Comparison of ENCODE assay signal across 18 cellular contexts in the genomic region with DNA sequence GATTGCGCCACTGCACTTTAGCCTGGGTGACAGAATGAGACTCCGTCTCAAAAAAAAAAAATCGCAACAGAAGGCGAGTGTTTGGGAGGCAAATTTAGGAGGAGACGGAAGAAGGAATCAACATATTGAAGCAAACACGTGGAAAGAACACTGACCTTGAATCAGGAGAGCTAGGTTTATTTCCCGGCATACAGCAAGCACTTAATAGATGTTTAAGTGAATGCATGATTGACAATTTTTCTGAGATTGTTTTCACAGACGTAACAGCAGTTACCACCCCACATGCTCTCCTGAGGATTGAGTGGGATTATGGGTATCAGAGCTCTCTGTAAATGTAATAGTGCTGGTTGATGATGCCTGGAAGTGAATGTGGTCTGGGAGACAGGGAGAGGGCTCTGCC. TPM values are rescaled to one million over a fixed set of nuclear protein-coding genes. Genes with fewer than 3 reads are reported as not detected.
A peak's percentile ranks its signal among the peaks of the same experiment; 100 is the strongest.
DNase-seq lines count a peak whose midpoint lies in the region; ATAC-seq and TF ChIP-seq lines count a peak whose summit lies in the region.
"Had no signal": no experiment of that assay in that cellular context is flagged by ENCODE, and none has a peak within 500 bp of the region (broad histone marks: within the 10 kb centered on the region; RNA-seq: fewer than 3 reads in every experiment).

No MANE protein-coding gene starts in this region.

- no peaks in the 10 kb centered on the region for H3K9me3 ChIP-seq in SK-N-MC (ENCODE audit: low read depth, low read length)
- H3K9me3 ChIP-seq: BLaER1 treated with 17β-estradiol and CSF1 and Interleukin-3, amounts not matched to agents 10 nM and 100 nM had no signal

- H3K36me3 ChIP-seq in SK-N-MC (ENCODE audit: insufficient read depth, low read length): no peaks in the 10 kb centered on the region
- H3K36me3 ChIP-seq: BLaER1 treated with 17β-estradiol and CSF1 and Interleukin-3, amounts not matched to agents 10 nM and 100 nM had no signal

- no peak overlapping the region for H3K4me3 ChIP-seq in SK-N-MC
- H3K4me3 ChIP-seq: BLaER1 treated with 17β-estradiol and CSF1 and Interleukin-3, amounts not matched to agents 10 nM and 100 nM; GM12878 had no signal

- CTCF ChIA-PET in activated naive CD4-positive, alpha-beta T cell treated with anti-CD3 and anti-CD28 coated beads for 36 hours (lab: Charles Lee): interaction anchor here (0.6 to 3.7 kb wide), 4 partner anchors 12 to 335 kb away, joined by 3 to 25 read pairs (median 4); no protein-coding TSS in a partner anchor

- H3K9ac ChIP-seq in SK-N-MC (ENCODE audit: insufficient read length): no peak overlapping the region
- H3K9ac ChIP-seq: BLaER1 treated with 17β-estradiol and CSF1 and Interleukin-3, amounts not matched to agents 10 nM and 100 nM had no signal

- peak overlapping the region; percentile 88; the same call in 1 of the 2 replicates for H3K27ac ChIP-seq in SK-N-MC
- H3K27ac ChIP-seq: BLaER1 treated with 17β-estradiol and CSF1 and Interleukin-3, amounts not matched to agents 10 nM and 100 nM; HL-60 had no signal

- no peak for DNase-seq in activated naive CD4-positive, alpha-beta T cell treated with anti-CD3 and anti-CD28 coated beads for 36 hours
- DNase-seq in SK-N-MC (ENCODE audit: low read depth, low spot score) (no peak), glutamatergic neuron (no peak)
- DNase-seq in effector memory CD8-positive, alpha-beta T cell: no peak
- DNase-seq: CD8-positive, alpha-beta T cell; DMS 273 treated with DMSO at 0.1 percent for 48 hours; DND-41; EL; GOT3; H7; HFFc6; IMR-90 had no signal

- H3K27me3 Mint-ChIP-seq in activated naive CD4-positive, alpha-beta T cell treated with anti-CD3 and anti-CD28 coated beads, Interleukin-2, amount 50 U/mL, for 24 hours: peaks cover 11% of the 10 kb centered on the region
- peaks cover 28% of the 10 kb centered on the region for H3K27me3 Mint-ChIP-seq in activated naive CD4-positive, alpha-beta T cell treated with anti-CD3 and anti-CD28 coated beads for 36 hours (ENCODE audit: low read depth)
- H3K27me3 Mint-ChIP-seq in glutamatergic neuron (ENCODE audit: unreplicated experiment): peaks cover 13% of the 10 kb centered on the region
- H3K27me3 Mint-ChIP-seq in effector memory CD8-positive, alpha-beta T cell: peaks cover 34 to 55% of the 10 kb centered on the region in 2 donors

- peaks cover 30% of the 10 kb centered on the region for H3K4me1 Mint-ChIP-seq in activated naive CD4-positive, alpha-beta T cell treated with anti-CD3 and anti-CD28 coated beads, Interleukin-2, amount 50 U/mL, for 24 hours
- H3K4me1 Mint-ChIP-seq in activated naive CD4-positive, alpha-beta T cell treated with anti-CD3 and anti-CD28 coated beads for 36 hours (ENCODE audit: low read depth): peaks cover 30% of the 10 kb centered on the region
- H3K4me1 Mint-ChIP-seq in glutamatergic neuron (ENCODE audit: low read depth, unreplicated experiment): peaks cover 32% of the 10 kb centered on the region
- peaks cover 6 to 12% of the 10 kb centered on the region in 2 donors for H3K4me1 Mint-ChIP-seq in effector memory CD8-positive, alpha-beta T cell (ENCODE audit: low read depth in 2 of 2)

- no peaks in the 10 kb centered on the region for H3K9me3 Mint-ChIP-seq in activated naive CD4-positive, alpha-beta T cell treated with anti-CD3 and anti-CD28 coated beads, Interleukin-2, amount 50 U/mL, for 24 hours
- no peaks in the 10 kb centered on the region for H3K9me3 Mint-ChIP-seq in activated naive CD4-positive, alpha-beta T cell treated with anti-CD3 and anti-CD28 coated beads for 36 hours
- peaks cover 2% of the 10 kb centered on the region for H3K9me3 Mint-ChIP-seq in glutamatergic neuron (ENCODE audit: unreplicated experiment)
- no peaks in the 10 kb centered on the region for H3K9me3 Mint-ChIP-seq in effector memory CD8-positive, alpha-beta T cell
- H3K9me3 Mint-ChIP-seq: CD8-positive, alpha-beta T cell; HFFc6 had no signal

- ATAC-seq in effector memory CD8-positive, alpha-beta T cell (replicated peaks): no peak
- ATAC-seq: CD8-positive, alpha-beta T cell; GM12878; HCT116 had no signal

- intact Hi-C loops in activated naive CD4-positive, alpha-beta T cell treated with anti-CD3 and anti-CD28 coated beads for 36 hours (cut with micrococcal nuclease): no loop called here

- H3K27ac Mint-ChIP-seq in activated naive CD4-positive, alpha-beta T cell treated with anti-CD3 and anti-CD28 coated beads, Interleukin-2, amount 50 U/mL, for 24 hours: peak overlapping the region; percentile 59
- no peak overlapping the region for H3K27ac Mint-ChIP-seq in activated naive CD4-positive, alpha-beta T cell treated with anti-CD3 and anti-CD28 coated beads for 36 hours
- peak overlapping the region; percentile 80 for H3K27ac Mint-ChIP-seq in glutamatergic neuron (ENCODE audit: unreplicated experiment)
- no peak overlapping the region for H3K27ac Mint-ChIP-seq in effector memory CD8-positive, alpha-beta T cell
- H3K27ac Mint-ChIP-seq: B cell; CD8-positive, alpha-beta T cell; HFFc6 had no signal

- no peak overlapping the region for H3K4me3 Mint-ChIP-seq in activated naive CD4-positive, alpha-beta T cell treated with anti-CD3 and anti-CD28 coated beads, Interleukin-2, amount 50 U/mL, for 24 hours
- H3K4me3 Mint-ChIP-seq in activated naive CD4-positive, alpha-beta T cell treated with anti-CD3 and anti-CD28 coated beads for 36 hours: no peak overlapping the region
- H3K4me3 Mint-ChIP-seq in glutamatergic neuron (ENCODE audit: unreplicated experiment): peak overlapping the region; percentile 47
- no peak overlapping the region for H3K4me3 Mint-ChIP-seq in effector memory CD8-positive, alpha-beta T cell
- H3K4me3 Mint-ChIP-seq: B cell; CD8-positive, alpha-beta T cell; HFFc6 had no signal

- no peaks in the 10 kb centered on the region for H3K36me3 Mint-ChIP-seq in activated naive CD4-positive, alpha-beta T cell treated with anti-CD3 and anti-CD28 coated beads, Interleukin-2, amount 50 U/mL, for 24 hours
- H3K36me3 Mint-ChIP-seq in activated naive CD4-positive, alpha-beta T cell treated with anti-CD3 and anti-CD28 coated beads for 36 hours (ENCODE audit: low read depth): no peaks in the 10 kb centered on the region
- H3K36me3 Mint-ChIP-seq in glutamatergic neuron (ENCODE audit: unreplicated experiment): no peaks in the 10 kb centered on the region
- no peaks in the 10 kb centered on the region for H3K36me3 Mint-ChIP-seq in effector memory CD8-positive, alpha-beta T cell (ENCODE audit: insufficient read depth)
- H3K36me3 Mint-ChIP-seq: CD8-positive, alpha-beta T cell had no signal

- no peak for TF ChIP-seq CTCF in glutamatergic neuron (IDR thresholded peaks at IDR 0.05; ENCODE audit: partially characterized antibody, unreplicated experiment)

RNA-seq across cellular contexts. Expression of a gene that starts 5.6 kb away (rescaled TPM):
- total RNA-seq in activated naive CD4-positive, alpha-beta T cell treated with anti-CD3 and anti-CD28 coated beads for 36 hours: 1 to 10 TPM; 3.5 to 3.7 TPM
- total RNA-seq in glutamatergic neuron (ENCODE audit: unreplicated experiment): 2.3 TPM

RNA-seq across cellular contexts. Expression of a gene that starts 24.3 kb away (rescaled TPM):
- total RNA-seq in activated naive CD4-positive, alpha-beta T cell treated with anti-CD3 and anti-CD28 coated beads for 36 hours: 100 to 1,000 TPM; 346 to 348 TPM
- 219 TPM for total RNA-seq in glutamatergic neuron (ENCODE audit: unreplicated experiment)

RNA-seq across cellular contexts. Expression of a gene that starts 33.1 kb away (rescaled TPM):
- under 1 TPM; 0.15 to 0.38 TPM for total RNA-seq in activated naive CD4-positive, alpha-beta T cell treated with anti-CD3 and anti-CD28 coated beads for 36 hours
- 164 TPM for total RNA-seq in glutamatergic neuron (ENCODE audit: unreplicated experiment)

RNA-seq across cellular contexts. Expression of a gene that starts 55.6 kb away (rescaled TPM):
- 10 to 100 TPM; 60.3 to 63.0 TPM for total RNA-seq in activated naive CD4-positive, alpha-beta T cell treated with anti-CD3 and anti-CD28 coated beads for 36 hours
- total RNA-seq in glutamatergic neuron (ENCODE audit: unreplicated experiment): 171 TPM

Comparison
In these comparisons a context has a peak if more than half of its experiments do, and no peak if none do; other contexts are left out.
1. H3K27ac Mint-ChIP-seq: peak in activated naive CD4-positive, alpha-beta T cell treated with anti-CD3 and anti-CD28 coated beads, Interleukin-2, amount 50 U/mL, for 24 hours (single experiment) and glutamatergic neuron (single experiment); none in activated naive CD4-positive, alpha-beta T cell treated with anti-CD3 and anti-CD28 coated beads for 36 hours (single experiment) and effector memory CD8-positive, alpha-beta T cell (0 of 2).
2. RNA of a gene that starts 33.1 kb away (total RNA-seq): 164 TPM in glutamatergic neuron (single experiment); 0.15 to 0.38 TPM in activated naive CD4-positive, alpha-beta T cell treated with anti-CD3 and anti-CD28 coated beads for 36 hours; every median in the first group is over 100 times any median in the second.